In genomic region chr3:72145506-72146380, GRCh38 we compare ENCODE assay signal across 12 cellular contexts.
DNase-seq lines count a peak whose midpoint lies in the region; ATAC-seq, FAIRE-seq and TF ChIP-seq lines count a peak whose summit lies in the region.
"Had no signal": no experiment of that assay in that cellular context is flagged by ENCODE, and none has a peak within 500 bp of the region (broad histone marks: within the 10 kb centered on the region; RNA-seq: fewer than 3 reads in every experiment).

No MANE protein-coding gene starts in this region.

- TF ChIP-seq RAD21 in SK-N-SH (IDR thresholded peaks at IDR 0.05; ENCODE audit: low read length), result no peak

- H3K4me1 ChIP-seq in SK-N-SH (ENCODE audit: control insufficient read depth in 1 of 2, insufficient read depth in 2 of 2, low read depth in 1 of 2, low read length in 1 of 2) (peaks cover 0 to 15% of the 10 kb centered on the region in 2 experiments; a peak in 1 of 4 replicates), pancreas (peaks cover 4 to 8% (median 5%) of the 10 kb centered on the region in 3 donors)

- H3K9me3 ChIP-seq in SK-N-SH (no peaks in the 10 kb centered on the region), pancreas (no peaks in the 10 kb centered on the region)
- H3K9me3 ChIP-seq: ovary had no signal

- TF ChIP-seq EP300 in SK-N-SH (IDR thresholded peaks at IDR 0.05; ENCODE audit: borderline replicate concordance in 1 of 2, low read depth in 1 of 2, low read length in 1 of 2), result no peak

- no peaks in the 10 kb centered on the region for H3K79me2 ChIP-seq in SK-N-SH (ENCODE audit: insufficient read depth)

- H2AFZ ChIP-seq in SK-N-SH (ENCODE audit: low read depth), result no peak overlapping the region

- intact Hi-C loops in pancreas (cut with DNase I), result no loop called here

- H3F3A ChIP-seq in SK-N-SH (replicated peaks; ENCODE audit: insufficient read depth), result no peaks in the 10 kb centered on the region

- no peak overlapping the region for H3K4me3 ChIP-seq in SK-N-SH (ENCODE audit: low read depth in 2 of 2, low read length in 1 of 2)
- no peak overlapping the region for H3K4me3 ChIP-seq in pancreas
- H3K4me3 ChIP-seq: ovary had no signal

- FAIRE-seq in pancreas (lab: Jason Lieb, UNC), result no peak

- H4K20me1 ChIP-seq in SK-N-SH (ENCODE audit: insufficient read depth), result no peaks in the 10 kb centered on the region

- H3K27me3 ChIP-seq in SK-N-SH (ENCODE audit: insufficient read depth) (no peaks in the 10 kb centered on the region; the same call in 1 of the 2 replicates), pancreas (no peaks in the 10 kb centered on the region)
- H3K27me3 ChIP-seq: ovary had no signal

- TF ChIP-seq CTCF in SK-N-SH (IDR thresholded peaks at IDR 0.05), result no peak
- TF ChIP-seq CTCF in pancreas (IDR thresholded peaks at IDR 0.05), result no peak

- H3K27ac ChIP-seq in SK-N-SH (ENCODE audit: low read depth in 2 of 2, low read length in 1 of 2), result no peak overlapping the region
- H3K27ac ChIP-seq in pancreas, result no peak overlapping the region
- H3K27ac ChIP-seq: KMS-11, ovary had no signal

- no peak overlapping the region for H3K4me2 ChIP-seq in SK-N-SH
- H3K4me2 ChIP-seq: KMS-11 had no signal

- ATAC-seq in SK-N-SH treated with all-trans-retinoic acid at 6 μM for 48 hours (no peak), pancreas (peak; percentile 69 to 83 (median 77)), HG03469 (IDR thresholded peaks at IDR 0.05; ENCODE audit: unreplicated experiment) (no peak)

- POLR2A ChIA-PET in SK-N-SH (lab: Yijun Ruan, JAX), result no interaction called here

- CTCF ChIA-PET in SK-N-SH (lab: Yijun Ruan, JAX), result no interaction called here

- H3K36me3 ChIP-seq in SK-N-SH (replicated peaks in 1 of 2; ENCODE audit: control insufficient read depth in 1 of 2, insufficient read depth in 2 of 2, low read length in 1 of 2), result no peaks in the 10 kb centered on the region
- no peaks in the 10 kb centered on the region for H3K36me3 ChIP-seq in pancreas
- H3K36me3 ChIP-seq: ovary had no signal

- H3K9me2 ChIP-seq in SK-N-SH, result no peaks in the 10 kb centered on the region

- H3K9ac ChIP-seq in SK-N-SH, result no peak overlapping the region
- H3K9ac ChIP-seq: KMS-11 had no signal

- DNase-seq in SK-N-SH (peak; percentile 56), NCI-H2227 treated with DMSO at 0.1 percent for 48 hours (lab: John Stamatoyannopoulos, UW) (peak; percentile 72), fibroblast of gingiva (ENCODE audit: low read depth) (peak; percentile 30), pancreas (peak in 3 of 6 donors; percentile 38 to 60 (median 59)), SIG-M5 (lab: John Stamatoyannopoulos, UW) (no peak)
- no peak for DNase-seq in activated effector memory CD4-positive, alpha-beta T cell treated with anti-CD3 and anti-CD28 coated beads, Interleukin-2, amount 50 U/mL, for 16 hours
- DNase-seq: activated CD8-positive, alpha-beta memory T cell treated with anti-CD3 and anti-CD28 coated beads, Interleukin-2, amount 50 U/mL, for 48 hours; NCI-H510A; ovary had no signal

- WGBS in SK-N-SH (ENCODE audit: low lambda C conversion rate), result 67% methylated on average over 8 of the region's 12 CpGs
- WGBS in pancreas, 2 donors, result 72% methylated on average over 12 of the region's 12 CpGs

TF ChIP-seq in SK-N-SH, 30 proteins besides CTCF, POLR2A, EP300 and RAD21:
- TF ChIP-seq RXRA (IDR thresholded peaks at IDR 0.05; ENCODE audit: borderline replicate concordance, low read depth), result no peak
- no peak for TF ChIP-seq GATA2 (CRISPR knock-in tag; IDR thresholded peaks at IDR 0.05)
- no peak for TF ChIP-seq TEAD4 (IDR thresholded peaks at IDR 0.05; ENCODE audit: borderline replicate concordance, insufficient read depth)
- TF ChIP-seq, protein P1, sequence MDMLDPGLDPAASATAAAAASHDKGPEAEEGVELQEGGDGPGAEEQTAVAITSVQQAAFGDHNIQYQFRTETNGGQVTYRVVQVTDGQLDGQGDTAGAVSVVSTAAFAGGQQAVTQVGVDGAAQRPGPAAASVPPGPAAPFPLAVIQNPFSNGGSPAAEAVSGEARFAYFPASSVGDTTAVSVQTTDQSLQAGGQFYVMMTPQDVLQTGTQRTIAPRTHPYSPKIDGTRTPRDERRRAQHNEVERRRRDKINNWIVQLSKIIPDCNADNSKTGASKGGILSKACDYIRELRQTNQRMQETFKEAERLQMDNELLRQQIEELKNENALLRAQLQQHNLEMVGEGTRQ (IDR thresholded peaks at IDR 0.05; ENCODE audit: borderline replicate concordance, low read depth, low read length), result no peak
- TF ChIP-seq MXI1 (IDR thresholded peaks at IDR 0.05; ENCODE audit: low read depth, low read length), result no peak
- TF ChIP-seq POLR2AphosphoS5 (IDR thresholded peaks at IDR 0.05; ENCODE audit: low read depth, low read length), result no peak
TF ChIP-seq in SK-N-SH: peak in this region for 0.

TF ChIP-seq in SK-N-SH treated with all-trans-retinoic acid at 6 μM for 48 hours, 23 proteins besides CTCF, POLR2A, EP300 and RAD21 (continues in another document):
- TF ChIP-seq GLIS3 (CRISPR knock-in tag; IDR thresholded peaks at IDR 0.05) (no peak), RARB (CRISPR knock-in tag; IDR thresholded peaks at IDR 0.05) (no peak), ZFP3 (CRISPR knock-in tag; IDR thresholded peaks at IDR 0.05) (no peak), ESRRG (CRISPR knock-in tag; IDR thresholded peaks at IDR 0.05) (no peak), SNAI2 (CRISPR knock-in tag; IDR thresholded peaks at IDR 0.05) (no peak), TOX (CRISPR knock-in tag; IDR thresholded peaks at IDR 0.05; ENCODE audit: borderline replicate concordance) (no peak), ISL1 (CRISPR knock-in tag; IDR thresholded peaks at IDR 0.05) (no peak), BACH2 (CRISPR knock-in tag; IDR thresholded peaks at IDR 0.05; ENCODE audit: borderline replicate concordance) (no peak), TSHZ2 (CRISPR knock-in tag; IDR thresholded peaks at IDR 0.05) (no peak), ARNTL (CRISPR knock-in tag; IDR thresholded peaks at IDR 0.05; ENCODE audit: borderline replicate concordance, low read depth) (no peak), ZNF565 (CRISPR knock-in tag; conservative IDR thresholded peaks at IDR 0.05; ENCODE audit: low read depth) (no peak), ZC3H10 (CRISPR knock-in tag; IDR thresholded peaks at IDR 0.05) (no peak), CSDC2 (CRISPR knock-in tag; IDR thresholded peaks at IDR 0.05) (no peak), PATZ1 (CRISPR knock-in tag; IDR thresholded peaks at IDR 0.05; ENCODE audit: borderline replicate concordance) (no peak), ZFP30 (CRISPR knock-in tag; IDR thresholded peaks at IDR 0.05) (no peak)
- TF ChIP-seq, protein P2, sequence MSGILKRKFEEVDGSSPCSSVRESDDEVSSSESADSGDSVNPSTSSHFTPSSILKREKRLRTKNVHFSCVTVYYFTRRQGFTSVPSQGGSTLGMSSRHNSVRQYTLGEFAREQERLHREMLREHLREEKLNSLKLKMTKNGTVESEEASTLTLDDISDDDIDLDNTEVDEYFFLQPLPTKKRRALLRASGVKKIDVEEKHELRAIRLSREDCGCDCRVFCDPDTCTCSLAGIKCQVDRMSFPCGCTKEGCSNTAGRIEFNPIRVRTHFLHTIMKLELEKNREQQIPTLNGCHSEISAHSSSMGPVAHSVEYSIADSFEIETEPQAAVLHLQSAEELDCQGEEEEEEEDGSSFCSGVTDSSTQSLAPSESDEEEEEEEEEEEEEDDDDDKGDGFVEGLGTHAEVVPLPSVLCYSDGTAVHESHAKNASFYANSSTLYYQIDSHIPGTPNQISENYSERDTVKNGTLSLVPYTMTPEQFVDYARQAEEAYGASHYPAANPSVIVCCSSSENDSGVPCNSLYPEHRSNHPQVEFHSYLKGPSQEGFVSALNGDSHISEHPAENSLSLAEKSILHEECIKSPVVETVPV (CRISPR knock-in tag; IDR thresholded peaks at IDR 0.05), result no peak

Comparison
In these comparisons a context has a peak if more than half of its experiments do, and no peak if none do; other contexts are left out.
1. DNase-seq: peak in SK-N-SH (single experiment), NCI-H2227 treated with DMSO at 0.1 percent for 48 hours (single experiment) and fibroblast of gingiva (single experiment); none in SIG-M5 (single experiment) and activated effector memory CD4-positive, alpha-beta T cell treated with anti-CD3 and anti-CD28 coated beads, Interleukin-2, amount 50 U/mL, for 16 hours (single experiment).
2. ATAC-seq: peak in pancreas (4 of 4); none in SK-N-SH treated with all-trans-retinoic acid at 6 μM for 48 hours (single experiment) and HG03469 (single experiment).